In genomic region chr3:2360815-2361214, GRCh38 we compare ENCODE assay signal across 29 cellular contexts.
"Had no signal": no experiment of that assay in that cellular context is flagged by ENCODE, and none has a peak within 500 bp of the region (broad histone marks: within the 10 kb centered on the region; RNA-seq: fewer than 3 reads in every experiment).

No MANE protein-coding gene starts in this region.

- DNase-seq: activated CD4-positive, alpha-beta T cell treated with anti-CD3 and anti-CD28 coated beads, Interleukin-2, amount 10 ng/mL, durations not matched to agents 24 days and 14 days; activated CD4-positive, alpha-beta T cell treated with anti-CD3 and anti-CD28 coated beads, Interleukin-2, amount 50 U/mL, for 4 hours; activated CD8-positive, alpha-beta T cell treated with anti-CD3 and anti-CD28 coated beads for 36 hours; activated effector memory CD4-positive, alpha-beta T cell treated with anti-CD3 and anti-CD28 coated beads, Interleukin-2, amount 50 U/mL, for 16 hours; activated naive CD4-positive, alpha-beta T cell; activated naive CD4-positive, alpha-beta T cell treated with anti-CD3 and anti-CD28 coated beads, Interleukin-2, amount 50 U/mL, for 16 hours; activated naive CD8-positive, alpha-beta T cell treated with anti-CD3 and anti-CD28 coated beads for 36 hours; activated T-cell treated with anti-CD3 and anti-CD28 coated beads, Interleukin-2, amount 50 U/mL, for 1 hour; activated T-cell treated with anti-CD3 and anti-CD28 coated beads, Interleukin-2, amount 50 U/mL, for 72 hours; amniotic stem cell; aorta; brain microvascular endothelial cell; Karpas-422; KBM-7; MM.1S; NCI-H1092 treated with DMSO at 0.1 percent for 48 hours; NCI-H1417 treated with DMSO at 0.1 percent for 48 hours; NCI-H187 treated with DMSO at 0.1 percent for 48 hours; NCI-H2081; NCI-H2171 treated with DMSO at 0.1 percent for 48 hours; NCI-H2227 treated with DMSO at 0.1 percent for 48 hours; NCI-H446; NCI-H510A treated with DMSO at 0.1 percent for 48 hours; NCI-H69; Right ventricle myocardium superior; SW 1271; T1000 had no signal

- FAIRE-seq: TTC549 had no signal

- H3K36me3 ChIP-seq: brain microvascular endothelial cell had no signal

- H3K9me3 Mint-ChIP-seq: activated CD4-positive, alpha-beta T cell treated with anti-CD3 and anti-CD28 coated beads, Interleukin-2, amount 10 ng/mL, durations not matched to agents 24 days and 14 days; activated CD8-positive, alpha-beta T cell treated with anti-CD3 and anti-CD28 coated beads for 36 hours; activated naive CD8-positive, alpha-beta T cell treated with anti-CD3 and anti-CD28 coated beads for 36 hours; activated T-cell treated with anti-CD3 and anti-CD28 coated beads, Interleukin-2, amount 50 U/mL, for 72 hours; activated T-helper 17 cell treated with anti-CD3 and anti-CD28 coated beads, Interleukin-2, amount 50 U/mL, for 72 hours had no signal

- H3K27ac Mint-ChIP-seq: activated CD4-positive, alpha-beta T cell treated with anti-CD3 and anti-CD28 coated beads, Interleukin-2, amount 10 ng/mL, durations not matched to agents 24 days and 14 days; activated CD8-positive, alpha-beta T cell treated with anti-CD3 and anti-CD28 coated beads for 36 hours; activated naive CD8-positive, alpha-beta T cell treated with anti-CD3 and anti-CD28 coated beads for 36 hours; activated T-cell treated with anti-CD3 and anti-CD28 coated beads, Interleukin-2, amount 50 U/mL, for 72 hours; activated T-helper 17 cell treated with anti-CD3 and anti-CD28 coated beads, Interleukin-2, amount 50 U/mL, for 72 hours had no signal

- H3K27me3 ChIP-seq: brain microvascular endothelial cell had no signal

- H3K27me3 Mint-ChIP-seq: activated CD4-positive, alpha-beta T cell treated with anti-CD3 and anti-CD28 coated beads, Interleukin-2, amount 10 ng/mL, durations not matched to agents 24 days and 14 days; activated CD8-positive, alpha-beta T cell treated with anti-CD3 and anti-CD28 coated beads for 36 hours; activated naive CD8-positive, alpha-beta T cell treated with anti-CD3 and anti-CD28 coated beads for 36 hours; activated T-helper 17 cell treated with anti-CD3 and anti-CD28 coated beads, Interleukin-2, amount 50 U/mL, for 72 hours had no signal

- ATAC-seq: activated CD8-positive, alpha-beta T cell treated with anti-CD3 and anti-CD28 coated beads for 36 hours; activated T-cell treated with anti-CD3 and anti-CD28 coated beads, Interleukin-2, amount 50 U/mL, for 72 hours; activated T-helper 17 cell treated with anti-CD3 and anti-CD28 coated beads, Interleukin-2, amount 50 U/mL, for 72 hours had no signal

- H3K4me1 Mint-ChIP-seq: activated CD4-positive, alpha-beta T cell treated with anti-CD3 and anti-CD28 coated beads, Interleukin-2, amount 10 ng/mL, durations not matched to agents 24 days and 14 days; activated naive CD8-positive, alpha-beta T cell treated with anti-CD3 and anti-CD28 coated beads for 36 hours had no signal

- H3K4me3 Mint-ChIP-seq: activated CD4-positive, alpha-beta T cell treated with anti-CD3 and anti-CD28 coated beads, Interleukin-2, amount 10 ng/mL, durations not matched to agents 24 days and 14 days; activated CD8-positive, alpha-beta T cell treated with anti-CD3 and anti-CD28 coated beads for 36 hours; activated naive CD8-positive, alpha-beta T cell treated with anti-CD3 and anti-CD28 coated beads for 36 hours; activated T-cell treated with anti-CD3 and anti-CD28 coated beads, Interleukin-2, amount 50 U/mL, for 72 hours; activated T-helper 17 cell treated with anti-CD3 and anti-CD28 coated beads, Interleukin-2, amount 50 U/mL, for 72 hours had no signal

- H3K27ac ChIP-seq: brain microvascular endothelial cell had no signal
